Comparison of ENCODE assay signal across 15 cellular contexts in genomic region chr6:148999501-148999900, GRCh38.
DNase-seq lines count a peak whose midpoint lies in the region; ATAC-seq and TF ChIP-seq lines count a peak whose summit lies in the region.
"Had no signal": no experiment of that assay in that cellular context is flagged by ENCODE, and none has a peak within 500 bp of the region (broad histone marks: within the 10 kb centered on the region; RNA-seq: fewer than 3 reads in every experiment).

No MANE protein-coding gene starts in this region.

- in situ Hi-C loops in mammary epithelial cell (cut with MboI; ENCODE audit: low sequenced_read_pairs in 2 of 2), result no loop called here

- H3K27me3 ChIP-seq in KMS-11 (ENCODE audit: insufficient read depth, low read depth) (peaks cover 32% of the 10 kb centered on the region), mammary epithelial cell (ENCODE audit: insufficient read depth, low read length) (no peaks in the 10 kb centered on the region), right atrium auricular region (no peaks in the 10 kb centered on the region), thoracic aorta (replicated peaks; ENCODE audit: insufficient read depth) (no peaks in the 10 kb centered on the region)
- no peaks in the 10 kb centered on the region for H3K27me3 ChIP-seq in CD8-positive, alpha-beta memory T cell (ENCODE audit: insufficient read depth, low read length, poor library complexity, severe bottlenecking)
- H3K27me3 ChIP-seq: gastrocnemius medialis had no signal

- no TSS peak for BruUV-seq in mammary epithelial cell (replicated peaks; lab: Mats Ljungman, UMichigan)

- POLR2A ChIA-PET in CD8-positive, alpha-beta memory T cell (lab: Charles Lee), result no interaction called here

- H3K4me2 ChIP-seq in KMS-11, result peak overlapping the region; percentile 93; the same call in 1 of the 2 replicates
- H3K4me2 ChIP-seq in mammary epithelial cell (ENCODE audit: insufficient read depth, low read depth, low read length), result peak overlapping the region; percentile 62

- peaks cover 7% of the 10 kb centered on the region for H3K9me3 ChIP-seq in mammary epithelial cell (replicated peaks; ENCODE audit: insufficient read depth, low read length)
- H3K9me3 ChIP-seq in right atrium auricular region, result peaks cover 0 to 16% of the 10 kb centered on the region in 2 donors
- H3K9me3 ChIP-seq in thoracic aorta, result no peaks in the 10 kb centered on the region
- H3K9me3 ChIP-seq in CD8-positive, alpha-beta memory T cell (ENCODE audit: low read length), result no peaks in the 10 kb centered on the region

- no peaks in the 10 kb centered on the region for H3K27me3 Mint-ChIP-seq in CD8-positive, alpha-beta memory T cell
- H3K27me3 Mint-ChIP-seq: activated B cell treated with CpG ODN at 0.5 μM for 24 hours had no signal

- H3K9ac ChIP-seq in KMS-11 (no peak overlapping the region), mammary epithelial cell (ENCODE audit: insufficient read depth, low read length) (no peak overlapping the region)
- H3K9ac ChIP-seq: parathyroid adenoma had no signal

- no peak for ATAC-seq in thoracic aorta (ENCODE audit: insufficient number of reproducible peaks, low FRiP score, low read depth)
- ATAC-seq: activated T-cell treated with anti-CD3 and anti-CD28 coated beads, Interleukin-2, amount 50 U/mL, for 4 hours had no signal

- H3K4me3 ChIP-seq in KMS-11 (IDR thresholded peaks at IDR 0.05; ENCODE audit: insufficient read depth, low read depth, low read length), result no peak overlapping the region
- H3K4me3 ChIP-seq in mammary epithelial cell (replicated peaks in 1 of 3; ENCODE audit: insufficient read depth in 1 of 3, low read depth in 2 of 3, low read length in 3 of 3), result no peak overlapping the region
- no peak overlapping the region for H3K4me3 ChIP-seq in right atrium auricular region
- H3K4me3 ChIP-seq in thoracic aorta, result no peak overlapping the region
- no peak overlapping the region for H3K4me3 ChIP-seq in CD8-positive, alpha-beta memory T cell (ENCODE audit: low read length)
- H3K4me3 ChIP-seq: gastrocnemius medialis had no signal

- H3K4me1 ChIP-seq in KMS-11 (ENCODE audit: low read depth, poor library complexity, severe bottlenecking) (peaks cover 36% of the 10 kb centered on the region), mammary epithelial cell (ENCODE audit: insufficient read depth, low read length) (peaks cover 18% of the 10 kb centered on the region), right atrium auricular region (peaks cover 0 to 12% of the 10 kb centered on the region in 2 donors), thoracic aorta (ENCODE audit: control insufficient read depth in 1 of 2, low read depth in 2 of 2) (peaks cover 24 to 35% of the 10 kb centered on the region in 2 donors)
- H3K4me1 ChIP-seq in CD8-positive, alpha-beta memory T cell (ENCODE audit: insufficient read depth, low read length), result peaks cover 7% of the 10 kb centered on the region

- H3K36me3 Mint-ChIP-seq in CD8-positive, alpha-beta memory T cell, result peaks cover 9 to 17% (median 16%) of the 10 kb centered on the region in 3 donors

- peaks cover 5 to 12% (median 8%) of the 10 kb centered on the region in 5 donors for H3K9me3 Mint-ChIP-seq in CD8-positive, alpha-beta memory T cell

- H3K4me1 Mint-ChIP-seq in CD8-positive, alpha-beta memory T cell, result peaks cover 21 to 39% (median 38%) of the 10 kb centered on the region in 3 donors

- H3K4me3 Mint-ChIP-seq in CD8-positive, alpha-beta memory T cell, result no peak overlapping the region
- H3K4me3 Mint-ChIP-seq: activated B cell treated with CpG ODN at 0.5 μM for 24 hours; activated T-cell treated with anti-CD3 and anti-CD28 coated beads, Interleukin-2, amount 50 U/mL, for 4 hours had no signal

- no peaks in the 10 kb centered on the region for H3K79me2 ChIP-seq in KMS-11 (ENCODE audit: insufficient read depth, low read depth)
- no peaks in the 10 kb centered on the region for H3K79me2 ChIP-seq in mammary epithelial cell (ENCODE audit: insufficient read depth, low read length)
- H3K79me2 ChIP-seq: parathyroid adenoma had no signal

- dilution Hi-C loops in mammary epithelial cell (cut with HindIII; ENCODE audit: low sequenced_read_pairs), result no loop called here

- 0% methylated on average over 1 of the region's 1 CpG for WGBS in mammary epithelial cell (ENCODE audit: low coverage, missing lambda C conversion rate)

- DNase-seq in mammary epithelial cell (no peak), right atrium auricular region (ENCODE audit: low spot score) (no peak), thoracic aorta (ENCODE audit: low spot score) (no peak), medulla oblongata (ENCODE audit: extremely low spot score) (no peak), NCI-H187 (lab: John Stamatoyannopoulos, UW) (no peak)
- no peak for DNase-seq in CD8-positive, alpha-beta memory T cell
- DNase-seq: activated B cell treated with CpG ODN at 0.5 μM for 24 hours; activated T-cell treated with anti-CD3 and anti-CD28 coated beads, Interleukin-2, amount 50 U/mL, for 4 hours; central memory CD4-positive, alpha-beta T cell; DMS79 treated with DMSO at 0.1 percent for 48 hours; NCI-H1092; NCI-H524 treated with DMSO at 0.1 percent for 48 hours had no signal

- H3K27ac ChIP-seq in KMS-11 (no peak overlapping the region), mammary epithelial cell (ENCODE audit: insufficient read depth, low read depth, low read length) (no peak overlapping the region), right atrium auricular region (peak overlapping the region; percentile 2 to 71), thoracic aorta (peak overlapping the region; percentile 49 to 64)
- H3K27ac ChIP-seq in CD8-positive, alpha-beta memory T cell (ENCODE audit: low read depth, low read length), result no peak overlapping the region
- H3K27ac ChIP-seq: gastrocnemius medialis had no signal

- CTCF ChIA-PET in mammary epithelial cell (lab: Charles Lee; ENCODE audit: low non-redundant PET), result no interaction called here
- CTCF ChIA-PET in CD8-positive, alpha-beta memory T cell (lab: Charles Lee), result no interaction called here

- TF ChIP-seq CTCF in KMS-11 (conservative IDR thresholded peaks at IDR 0.05; ENCODE audit: low read depth, low read length), result no peak
- TF ChIP-seq CTCF in mammary epithelial cell (conservative IDR thresholded peaks at IDR 0.05 in 1 of 2, IDR thresholded peaks at IDR 0.05 in 1 of 2; ENCODE audit: extremely low read depth in 1 of 2, insufficient read depth in 1 of 2, low read depth in 1 of 2, low read length in 2 of 2), result no peak
- no peak for TF ChIP-seq CTCF in right atrium auricular region (IDR thresholded peaks at IDR 0.05)
- no peak for TF ChIP-seq CTCF in thoracic aorta (IDR thresholded peaks at IDR 0.05)

- peak overlapping the region in 1 of 8 donors; percentile 15 for H3K27ac Mint-ChIP-seq in CD8-positive, alpha-beta memory T cell

- intact Hi-C loops in mammary epithelial cell (cut with micrococcal nuclease), result no loop called here

- H2AFZ ChIP-seq in KMS-11 (ENCODE audit: low read depth) (no peak overlapping the region), mammary epithelial cell (ENCODE audit: low read depth, low read length) (no peak overlapping the region)
- H2AFZ ChIP-seq: parathyroid adenoma had no signal

- H4K20me1 ChIP-seq in KMS-11 (ENCODE audit: insufficient read depth) (no peaks in the 10 kb centered on the region), mammary epithelial cell (ENCODE audit: insufficient read depth, low read length) (no peaks in the 10 kb centered on the region)

- H3K36me3 ChIP-seq in KMS-11 (ENCODE audit: insufficient read depth) (no peaks in the 10 kb centered on the region), mammary epithelial cell (ENCODE audit: insufficient read depth, low read length) (peaks cover 1% of the 10 kb centered on the region), right atrium auricular region (no peaks in the 10 kb centered on the region), thoracic aorta (no peaks in the 10 kb centered on the region)
- H3K36me3 ChIP-seq in CD8-positive, alpha-beta memory T cell (ENCODE audit: insufficient read depth, low read length), result no peaks in the 10 kb centered on the region
- H3K36me3 ChIP-seq: gastrocnemius medialis had no signal

Comparison
In these comparisons a context has a peak if more than half of its experiments do, and no peak if none do; other contexts are left out.
1. H3K27ac ChIP-seq: peak in right atrium auricular region (2 of 2) and thoracic aorta (2 of 2); none in KMS-11 (single experiment), mammary epithelial cell (single experiment) and CD8-positive, alpha-beta memory T cell (single experiment).